In genomic region chr17:49076575-49077384, GRCh38 we compare ENCODE assay signal across 1 cellular context.
A peak's percentile ranks its signal among the peaks of the same experiment; 100 is the strongest.
TF ChIP-seq lines count a peak whose summit lies in the region.

No MANE protein-coding gene starts in this region.

TF ChIP-seq in K562, 482 proteins besides CTCF, POLR2A, EP300 and RAD21 (continued from another document):
- peak; percentile 91 for TF ChIP-seq CREB3 (tag; conservative IDR thresholded peaks at IDR 0.05; ENCODE audit: low read depth)
- 0 out of 2 replicates have a peak, but pooled peaks have one; percentile 45 for TF ChIP-seq ARID4B (CRISPR knock-in tag; IDR thresholded peaks at IDR 0.05)
- TF ChIP-seq HLTF (IDR thresholded peaks at IDR 0.05): no peak
- no peak for TF ChIP-seq TEAD2 (tag; IDR thresholded peaks at IDR 0.05)
- peak; percentile 73 for TF ChIP-seq ARID1B (IDR thresholded peaks at IDR 0.05)
- TF ChIP-seq ZBTB40 (IDR thresholded peaks at IDR 0.05): no peak
- TF ChIP-seq ZBTB40 (CRISPR knock-in tag; IDR thresholded peaks at IDR 0.05): no peak
- peak; percentile 91 for TF ChIP-seq ZNF592 (IDR thresholded peaks at IDR 0.05)
- no peak for TF ChIP-seq ZNF740 (CRISPR knock-in tag; IDR thresholded peaks at IDR 0.05)
- peak in 1 of 2 experiments; percentile 74; a peak in 1 of 4 replicates for TF ChIP-seq ZNF740 (tag; IDR thresholded peaks at IDR 0.05)
- no peak for TF ChIP-seq TSHZ1 (CRISPR knock-in tag; IDR thresholded peaks at IDR 0.05)
- TF ChIP-seq SNIP1 (IDR thresholded peaks at IDR 0.05; ENCODE audit: low read depth): no peak
- TF ChIP-seq ASH1L (IDR thresholded peaks at IDR 0.05; ENCODE audit: borderline replicate concordance, low read depth, partially characterized antibody): no peak
- peak; percentile 57; the same call in 1 of the 2 replicates for TF ChIP-seq ZNF324 (CRISPR knock-in tag; IDR thresholded peaks at IDR 0.05)
